In the genomic region with DNA sequence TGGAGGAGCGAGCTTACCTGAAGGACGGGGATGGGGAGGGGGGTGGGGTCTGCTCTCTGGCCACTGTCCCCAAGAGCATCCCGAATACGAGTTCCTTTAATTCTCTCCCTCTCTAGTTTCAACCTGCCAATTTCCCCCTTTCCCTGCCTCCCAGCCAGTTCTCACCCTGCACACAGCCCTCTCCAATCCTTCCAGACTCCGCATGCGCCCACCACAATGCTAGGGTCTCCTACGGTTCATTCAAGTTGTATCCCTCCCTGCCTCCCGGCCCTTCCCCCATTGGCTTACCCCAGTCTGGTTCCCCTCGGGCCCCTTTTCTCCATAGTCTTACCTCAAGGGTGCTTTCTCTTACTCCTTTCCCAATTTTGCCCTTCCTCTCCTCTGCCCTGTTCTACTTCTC, we compare ENCODE assay signal across 2 cellular contexts.
TF ChIP-seq lines count a peak whose summit lies in the region.

No MANE protein-coding gene starts in this region.

TF ChIP-seq in SK-N-SH, 30 proteins besides CTCF, POLR2A, EP300 and RAD21 (continued from another document):
- TF ChIP-seq REST (IDR thresholded peaks at IDR 0.05; ENCODE audit: low read depth, low read length) (no peak), ELF1 (IDR thresholded peaks at IDR 0.05) (no peak), ZBTB33 (IDR thresholded peaks at IDR 0.05; ENCODE audit: borderline replicate concordance, low read depth) (no peak), POLR2AphosphoS5 (IDR thresholded peaks at IDR 0.05; ENCODE audit: low read depth, low read length) (no peak), NFIC (IDR thresholded peaks at IDR 0.05; ENCODE audit: borderline replicate concordance) (no peak), TAF1 (IDR thresholded peaks at IDR 0.05; ENCODE audit: borderline replicate concordance, low read depth, low read length) (no peak), MXI1 (IDR thresholded peaks at IDR 0.05; ENCODE audit: low read depth, low read length) (no peak), JUND (IDR thresholded peaks at IDR 0.05) (no peak), TCF12 (IDR thresholded peaks at IDR 0.05) (no peak), SIN3A (IDR thresholded peaks at IDR 0.05; ENCODE audit: borderline replicate concordance, low read depth, low read length) (no peak), FOXM1 (IDR thresholded peaks at IDR 0.05; ENCODE audit: low read depth) (no peak)

TF ChIP-seq in SK-N-SH treated with all-trans-retinoic acid at 6 μM for 48 hours, 23 proteins besides CTCF, POLR2A, EP300 and RAD21 (continued from another document):
- TF ChIP-seq, protein P1, sequence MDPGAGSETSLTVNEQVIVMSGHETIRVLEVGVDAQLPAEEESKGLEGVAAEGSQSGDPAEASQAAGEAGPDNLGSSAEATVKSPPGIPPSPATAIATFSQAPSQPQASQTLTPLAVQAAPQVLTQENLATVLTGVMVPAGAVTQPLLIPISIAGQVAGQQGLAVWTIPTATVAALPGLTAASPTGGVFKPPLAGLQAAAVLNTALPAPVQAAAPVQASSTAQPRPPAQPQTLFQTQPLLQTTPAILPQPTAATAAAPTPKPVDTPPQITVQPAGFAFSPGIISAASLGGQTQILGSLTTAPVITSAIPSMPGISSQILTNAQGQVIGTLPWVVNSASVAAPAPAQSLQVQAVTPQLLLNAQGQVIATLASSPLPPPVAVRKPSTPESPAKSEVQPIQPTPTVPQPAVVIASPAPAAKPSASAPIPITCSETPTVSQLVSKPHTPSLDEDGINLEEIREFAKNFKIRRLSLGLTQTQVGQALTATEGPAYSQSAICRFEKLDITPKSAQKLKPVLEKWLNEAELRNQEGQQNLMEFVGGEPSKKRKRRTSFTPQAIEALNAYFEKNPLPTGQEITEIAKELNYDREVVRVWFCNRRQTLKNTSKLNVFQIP (CRISPR knock-in tag; IDR thresholded peaks at IDR 0.05; ENCODE audit: borderline replicate concordance, low read depth), result no peak
TF ChIP-seq in SK-N-SH treated with all-trans-retinoic acid at 6 μM for 48 hours: peak in this region for 0.
